Comparison of ENCODE assay signal across 1 cellular context in the genomic region with DNA sequence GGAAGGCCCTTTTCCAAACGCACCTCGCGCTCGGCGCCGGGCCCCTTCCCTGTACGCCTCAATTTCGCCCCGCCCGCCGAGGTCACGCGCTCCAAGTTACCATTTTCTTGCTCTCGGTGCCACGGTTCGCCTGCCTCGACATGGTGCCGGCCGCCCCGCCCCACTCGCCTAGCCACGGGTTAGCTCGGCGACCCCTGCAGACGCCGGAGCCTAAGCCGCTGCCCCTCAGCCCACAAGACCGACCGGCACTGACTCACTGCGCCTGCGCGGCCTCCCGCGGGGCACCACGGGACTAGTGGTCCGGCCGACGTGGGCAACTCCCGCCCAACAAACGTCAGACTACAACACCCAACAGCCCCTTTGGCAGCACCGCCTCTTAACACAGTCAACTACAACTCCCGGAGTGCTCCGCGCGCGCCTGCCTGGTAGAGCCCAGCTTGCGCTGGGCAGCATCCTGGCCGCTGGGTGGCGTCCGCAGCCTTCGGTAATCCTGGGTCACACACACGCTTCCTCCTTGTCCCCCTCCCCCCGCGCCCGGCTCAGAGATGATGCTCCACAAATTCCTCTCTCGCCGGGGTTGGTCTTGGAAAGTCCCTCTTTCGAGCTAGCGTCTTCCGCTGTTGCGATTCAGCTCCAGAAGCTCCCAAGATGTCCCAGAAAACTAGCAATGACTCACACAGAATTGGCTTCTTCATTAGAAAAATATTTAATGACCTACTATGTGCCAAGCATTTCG.
TF ChIP-seq lines count a peak whose summit lies in the region.

Gene TRAPPC3, minus strand, starts transcription at position 250 of the 736 bp plus-strand sequence. Its CDS starts 108 bp downstream, at position 142.

TF ChIP-seq in HepG2, 621 proteins besides CTCF, POLR2A, EP300 and RAD21 (continued from another document and continues in another):
- TF ChIP-seq THAP8 (CRISPR knock-in tag; IDR thresholded peaks at IDR 0.05; ENCODE audit: borderline replicate concordance) (peak; percentile 74; the same call in 1 of the 2 replicates), ZBTB39 (CRISPR knock-in tag; IDR thresholded peaks at IDR 0.05) (no peak), ZNF224 (CRISPR knock-in tag; IDR thresholded peaks at IDR 0.05) (peak; percentile 91), JUN (CRISPR knock-in tag; IDR thresholded peaks at IDR 0.05) (peak; percentile 82), ZBTB34 (CRISPR knock-in tag; IDR thresholded peaks at IDR 0.05) (peak; percentile 90), DR1 (CRISPR knock-in tag; IDR thresholded peaks at IDR 0.05) (0 out of 2 replicates have a peak, but pooled peaks have one; percentile 23), NFKBIZ (CRISPR knock-in tag; IDR thresholded peaks at IDR 0.05) (0 out of 2 replicates have a peak, but pooled peaks have one; percentile 6), NAIF1 (CRISPR knock-in tag; IDR thresholded peaks at IDR 0.05; ENCODE audit: borderline replicate concordance) (no peak), ARID4A (CRISPR knock-in tag; IDR thresholded peaks at IDR 0.05; ENCODE audit: borderline replicate concordance) (peak; percentile 95), ZNF546 (CRISPR knock-in tag; conservative IDR thresholded peaks at IDR 0.05) (0 out of 2 replicates have a peak, but pooled peaks have one; percentile 62), MYNN (CRISPR knock-in tag; IDR thresholded peaks at IDR 0.05; ENCODE audit: low read depth) (no peak), ZSCAN20 (CRISPR knock-in tag; IDR thresholded peaks at IDR 0.05; ENCODE audit: borderline replicate concordance) (peak; percentile 24; the same call in 1 of the 2 replicates), ZNF318 (CRISPR knock-in tag; IDR thresholded peaks at IDR 0.05) (no peak), JARID2 (CRISPR knock-in tag; IDR thresholded peaks at IDR 0.05; ENCODE audit: insufficient replicate concordance) (peak; percentile 57), FOXJ3 (CRISPR knock-in tag; IDR thresholded peaks at IDR 0.05; ENCODE audit: borderline replicate concordance) (no peak), REPIN1 (CRISPR knock-in tag; IDR thresholded peaks at IDR 0.05; ENCODE audit: borderline replicate concordance, low read depth) (peak; percentile 86; the same call in 1 of the 2 replicates), ZKSCAN8 (CRISPR knock-in tag; IDR thresholded peaks at IDR 0.05; ENCODE audit: borderline replicate concordance) (peak; percentile 46; the same call in 1 of the 2 replicates), SMAD1 (CRISPR knock-in tag; IDR thresholded peaks at IDR 0.05; ENCODE audit: borderline replicate concordance, low read depth) (peak; percentile 67; the same call in 1 of the 2 replicates), ZFX (CRISPR knock-in tag; IDR thresholded peaks at IDR 0.05; ENCODE audit: low read depth) (peak; percentile 95), GRHL1 (CRISPR knock-in tag; conservative IDR thresholded peaks at IDR 0.05) (no peak), NFRKB (IDR thresholded peaks at IDR 0.05) (no peak), XRCC5 (optimal IDR thresholded peaks at IDR 0.05; ENCODE audit: low read length) (peak; percentile 96), ZUFSP (CRISPR knock-in tag; IDR thresholded peaks at IDR 0.05; ENCODE audit: borderline replicate concordance) (no peak), NR2C2 (CRISPR knock-in tag; IDR thresholded peaks at IDR 0.05; ENCODE audit: borderline replicate concordance) (peak; percentile 88), ZNF841 (CRISPR knock-in tag; IDR thresholded peaks at IDR 0.05; ENCODE audit: borderline replicate concordance) (no peak), FOSL2 (CRISPR knock-in tag; IDR thresholded peaks at IDR 0.05) (peak; percentile 57), MXD4 (CRISPR knock-in tag; IDR thresholded peaks at IDR 0.05) (0 out of 2 replicates have a peak, but pooled peaks have one; percentile 51), ZNF354B (CRISPR knock-in tag; IDR thresholded peaks at IDR 0.05) (no peak), MBD4 (IDR thresholded peaks at IDR 0.05; ENCODE audit: borderline replicate concordance, low read length) (no peak), CREB1 (IDR thresholded peaks at IDR 0.05) (peak; percentile 87), CREB1 (CRISPR knock-in tag; IDR thresholded peaks at IDR 0.05) (peak; percentile 96)
- TF ChIP-seq, protein P1, sequence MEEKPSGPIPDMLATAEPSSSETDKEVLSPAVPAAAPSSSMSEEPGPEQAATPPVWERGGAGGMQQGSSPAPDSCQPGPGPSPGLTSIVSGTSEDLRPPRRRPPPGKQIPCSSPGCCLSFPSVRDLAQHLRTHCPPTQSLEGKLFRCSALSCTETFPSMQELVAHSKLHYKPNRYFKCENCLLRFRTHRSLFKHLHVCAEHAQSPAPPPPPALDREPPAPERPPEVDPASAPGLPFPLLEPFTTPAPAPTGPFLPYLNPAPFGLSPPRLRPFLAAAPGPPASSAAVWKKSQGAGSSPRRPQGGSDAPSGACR (CRISPR knock-in tag; IDR thresholded peaks at IDR 0.05) = peak; percentile 80; the same call in 1 of the 2 replicates
